In the genomic region with DNA sequence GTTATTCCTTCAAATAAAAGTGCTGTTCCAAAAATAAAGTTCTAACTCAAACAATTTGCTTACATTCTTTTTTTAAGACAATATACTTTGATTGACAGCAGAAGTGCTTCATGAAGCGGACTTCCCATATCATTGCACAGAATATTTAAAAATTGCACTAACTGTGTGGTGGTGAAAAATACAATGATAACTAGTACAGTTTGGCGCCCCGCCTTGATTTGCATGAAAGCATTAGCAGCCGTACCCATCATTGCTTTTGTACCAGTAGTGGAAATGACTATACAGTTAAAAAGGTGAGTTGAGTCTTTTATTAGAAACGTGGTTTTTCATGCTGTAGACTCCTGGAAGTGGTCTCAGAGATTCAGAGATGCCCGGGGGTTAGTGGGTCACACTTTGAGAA, we compare ENCODE assay signal across 28 cellular contexts.
"Had no signal": no experiment of that assay in that cellular context is flagged by ENCODE, and none has a peak within 500 bp of the region (broad histone marks: within the 10 kb centered on the region; RNA-seq: fewer than 3 reads in every experiment).

No MANE protein-coding gene starts in this region.

- H3K27ac Mint-ChIP-seq: activated CD4-positive, alpha-beta memory T cell treated with anti-CD3 and anti-CD28 coated beads, Interleukin-2, amount 10 ng/mL, durations not matched to agents 7 days and 5 days; activated CD4-positive, alpha-beta T cell treated with anti-CD3 and anti-CD28 coated beads for 36 hours; activated naive CD4-positive, alpha-beta T cell treated with anti-CD3 and anti-CD28 coated beads for 36 hours; activated naive CD8-positive, alpha-beta T cell; activated T-helper 17 cell treated with anti-CD3 and anti-CD28 coated beads, Interleukin-2, amount 50 U/mL, for 72 hours; T-cell had no signal

- H3K4me1 Mint-ChIP-seq: activated CD4-positive, alpha-beta memory T cell treated with anti-CD3 and anti-CD28 coated beads, Interleukin-2, amount 10 ng/mL, durations not matched to agents 7 days and 5 days; activated CD4-positive, alpha-beta T cell treated with anti-CD3 and anti-CD28 coated beads for 36 hours; activated T-helper 17 cell treated with anti-CD3 and anti-CD28 coated beads, Interleukin-2, amount 50 U/mL, for 72 hours had no signal

- H3K27me3 Mint-ChIP-seq: activated CD4-positive, alpha-beta T cell treated with anti-CD3 and anti-CD28 coated beads for 36 hours; activated naive CD8-positive, alpha-beta T cell; activated T-helper 17 cell treated with anti-CD3 and anti-CD28 coated beads, Interleukin-2, amount 50 U/mL, for 72 hours; T-cell had no signal

- H3K4me3 ChIP-seq: adrenal gland, MG63, PC-9, SK-N-MC had no signal

- H2AFZ ChIP-seq: PC-9 had no signal

- H3K4me3 Mint-ChIP-seq: activated CD4-positive, alpha-beta memory T cell treated with anti-CD3 and anti-CD28 coated beads, Interleukin-2, amount 10 ng/mL, durations not matched to agents 7 days and 5 days; activated CD4-positive, alpha-beta T cell treated with anti-CD3 and anti-CD28 coated beads for 36 hours; activated naive CD4-positive, alpha-beta T cell treated with anti-CD3 and anti-CD28 coated beads for 36 hours; activated naive CD8-positive, alpha-beta T cell; activated T-helper 17 cell treated with anti-CD3 and anti-CD28 coated beads, Interleukin-2, amount 50 U/mL, for 72 hours; T-cell had no signal

- H3K27me3 ChIP-seq: adrenal gland, MG63 had no signal

- H3K27ac ChIP-seq: adrenal gland, PC-9, SK-N-MC, VCaP had no signal

- H3K36me3 Mint-ChIP-seq: T-cell had no signal

- H3K4me1 ChIP-seq: adrenal gland had no signal

- ATAC-seq: activated CD4-positive, alpha-beta T cell treated with anti-CD3 and anti-CD28 coated beads for 36 hours; activated T-helper 17 cell treated with anti-CD3 and anti-CD28 coated beads, Interleukin-2, amount 50 U/mL, for 72 hours; T-cell had no signal

- H3K36me3 ChIP-seq: adrenal gland, MG63 had no signal

- DNase-seq: activated CD4-positive, alpha-beta memory T cell treated with anti-CD3 and anti-CD28 coated beads, Interleukin-2, amount 10 ng/mL, durations not matched to agents 7 days and 5 days; activated CD4-positive, alpha-beta T cell treated with anti-CD3 and anti-CD28 coated beads for 36 hours; activated CD4-positive, alpha-beta T cell treated with anti-CD3 and anti-CD28 coated beads, Interleukin-2, amount 50 U/mL, for 1 hour; activated gamma-delta T cell; activated naive CD4-positive, alpha-beta T cell treated with anti-CD3 and anti-CD28 coated beads for 36 hours; activated T-cell treated with anti-CD3 and anti-CD28 coated beads for 4 hours; activated T-cell treated with anti-CD3 and anti-CD28 coated beads, Interleukin-2, amount 50 U/mL, for 48 hours; adrenal gland; anterior cingulate cortex; caudate nucleus; KBM-7; MG63; MV-4-11; NCI-H1092 treated with DMSO at 0.1 percent for 48 hours; NCI-H1417 treated with DMSO at 0.1 percent for 48 hours; NCI-H1694; NCI-H2029 treated with DMSO at 0.1 percent for 48 hours; NCI-H345; NCI-H510A treated with DMSO at 0.1 percent for 48 hours; PC-9; SIG-M5; T-cell; T-helper 2 cell; T1000 had no signal

- H3K9me3 ChIP-seq: adrenal gland, MG63 had no signal

- H3K4me2 ChIP-seq: PC-9 had no signal

- H3K9me3 Mint-ChIP-seq: activated naive CD4-positive, alpha-beta T cell treated with anti-CD3 and anti-CD28 coated beads for 36 hours; activated T-helper 17 cell treated with anti-CD3 and anti-CD28 coated beads, Interleukin-2, amount 50 U/mL, for 72 hours; T-cell had no signal
